13 cellular contexts compared by ENCODE assay signal in the genomic region with DNA sequence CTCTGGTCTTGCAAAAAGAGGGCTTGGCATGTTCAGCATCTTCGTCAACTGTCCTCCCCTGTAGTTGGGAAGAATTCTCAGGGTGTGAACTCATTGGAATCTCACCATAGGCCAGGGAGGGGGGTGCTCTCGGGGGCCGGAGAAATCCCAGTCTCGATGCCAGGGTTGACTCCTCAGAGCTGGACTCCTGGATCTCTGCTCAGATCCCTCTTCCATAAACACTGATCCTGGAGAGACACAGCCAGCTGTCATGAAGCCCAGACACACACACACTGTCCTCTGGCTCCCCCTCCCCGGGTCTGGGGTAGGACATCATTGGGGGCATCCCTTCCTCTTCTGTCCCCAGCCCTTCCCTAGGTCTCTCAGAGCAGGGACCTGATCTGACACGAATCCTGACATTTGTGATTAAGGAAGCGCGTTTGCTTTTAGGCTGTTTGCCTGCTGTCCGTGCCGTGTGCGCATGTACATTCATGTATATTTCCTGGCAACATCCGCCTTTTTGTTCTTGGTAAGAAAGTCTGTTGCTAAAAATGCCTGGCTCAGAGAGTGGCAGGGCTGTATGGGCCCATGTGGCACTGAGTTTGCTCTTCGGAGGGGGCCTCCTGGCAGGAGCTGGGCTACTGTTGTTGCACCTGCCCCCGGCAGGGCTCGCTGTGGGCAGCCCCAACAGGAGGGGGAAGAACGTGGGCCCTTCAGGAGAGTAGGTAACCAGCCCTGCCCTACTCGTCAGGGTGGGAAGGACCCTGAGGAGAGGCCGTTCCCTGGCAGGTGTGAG. TPM values are rescaled to one million over a fixed set of nuclear protein-coding genes. Genes with fewer than 3 reads are reported as not detected.
DNase-seq lines count a peak whose midpoint lies in the region; ATAC-seq and TF ChIP-seq lines count a peak whose summit lies in the region.
"Had no signal": no experiment of that assay in that cellular context is flagged by ENCODE, and none has a peak within 500 bp of the region (broad histone marks: within the 10 kb centered on the region; RNA-seq: fewer than 3 reads in every experiment).

No MANE protein-coding gene starts in this region.

- H3K4me1 Mint-ChIP-seq in WTC11, result peaks cover 24% of the 10 kb centered on the region
- H3K4me1 Mint-ChIP-seq in stimulated activated effector memory CD8-positive, alpha-beta T cell treated with anti-CD3 and anti-CD28 coated beads, Interleukin-12 subunit alpha, Interleukin-12 subunit beta, amount 100 ng/mL, for 72 hours, result peaks cover 8% of the 10 kb centered on the region

- peak; percentile 45 for DNase-seq in activated CD4-positive, alpha-beta T cell treated with anti-CD3 and anti-CD28 coated beads for 48 hours
- no peak for DNase-seq in activated CD4-positive, alpha-beta T cell treated with anti-CD3 and anti-CD28 coated beads, Interleukin-2, amount 50 U/mL, for 48 hours
- DNase-seq in WTC11 (ENCODE audit: low spot score), result no peak
- DNase-seq in epithelial cell of esophagus (ENCODE audit: low read depth), result peak; percentile 36
- no peak for DNase-seq in stimulated activated effector memory CD8-positive, alpha-beta T cell treated with anti-CD3 and anti-CD28 coated beads, Interleukin-12 subunit alpha, Interleukin-12 subunit beta, amount 100 ng/mL, for 72 hours (ENCODE audit: low spot score in 2 of 2)
- no peak for DNase-seq in HPDE6-E6E7 (ENCODE audit: extremely low spot score)
- DNase-seq in NCI-H1092 (lab: John Stamatoyannopoulos, UW), result no peak
- DNase-seq in T-helper 1 cell, result no peak
- DNase-seq: ACHN; activated CD4-positive, CD25-positive, alpha-beta regulatory T cell treated with anti-CD3 and anti-CD28 coated beads, Interleukin-2, amount 50 U/mL, for 72 hours; lower lobe of right lung; NCI-H187 had no signal

- POLR2A ChIA-PET in WTC11 (lab: Charles Lee), result no interaction called here

- TF ChIP-seq CTCF in WTC11 (IDR thresholded peaks at IDR 0.05), result no peak
- peak; percentile 26 for TF ChIP-seq CTCF in epithelial cell of esophagus (IDR thresholded peaks at IDR 0.05; ENCODE audit: insufficient read depth, low read depth, low read length, missing control alignments)

- H3K27ac Mint-ChIP-seq in WTC11, result peak overlapping the region; percentile 18; the same call in 1 of the 2 replicates
- peak overlapping the region; percentile 34 for H3K27ac Mint-ChIP-seq in stimulated activated effector memory CD8-positive, alpha-beta T cell treated with anti-CD3 and anti-CD28 coated beads, Interleukin-12 subunit alpha, Interleukin-12 subunit beta, amount 100 ng/mL, for 72 hours

- no peaks in the 10 kb centered on the region for H3K9me3 Mint-ChIP-seq in WTC11
- no peaks in the 10 kb centered on the region for H3K9me3 Mint-ChIP-seq in stimulated activated effector memory CD8-positive, alpha-beta T cell treated with anti-CD3 and anti-CD28 coated beads, Interleukin-12 subunit alpha, Interleukin-12 subunit beta, amount 100 ng/mL, for 72 hours

- H3K27me3 Mint-ChIP-seq in WTC11 (ENCODE audit: low read depth), result no peaks in the 10 kb centered on the region

- no peak overlapping the region for H3K4me3 ChIP-seq in epithelial cell of esophagus (ENCODE audit: low read length)
- H3K4me3 ChIP-seq: breast epithelium, lower lobe of right lung had no signal

- H3K4me3 Mint-ChIP-seq in WTC11, result no peak overlapping the region
- H3K4me3 Mint-ChIP-seq in stimulated activated effector memory CD8-positive, alpha-beta T cell treated with anti-CD3 and anti-CD28 coated beads, Interleukin-12 subunit alpha, Interleukin-12 subunit beta, amount 100 ng/mL, for 72 hours, result no peak overlapping the region

- ATAC-seq in WTC11, result no peak; the same call in 1 of the 2 replicates
- ATAC-seq in stimulated activated effector memory CD8-positive, alpha-beta T cell treated with anti-CD3 and anti-CD28 coated beads, Interleukin-12 subunit alpha, Interleukin-12 subunit beta, amount 100 ng/mL, for 72 hours, result no peak
- ATAC-seq: lower lobe of right lung had no signal

- no peaks in the 10 kb centered on the region for H3K36me3 Mint-ChIP-seq in WTC11
- no peaks in the 10 kb centered on the region for H3K36me3 Mint-ChIP-seq in stimulated activated effector memory CD8-positive, alpha-beta T cell treated with anti-CD3 and anti-CD28 coated beads, Interleukin-12 subunit alpha, Interleukin-12 subunit beta, amount 100 ng/mL, for 72 hours

- CTCF ChIA-PET in WTC11 (lab: Charles Lee), result interaction anchor here (1.1 kb wide), 1 partner anchor 19 kb away, joined by 3 read pairs; no protein-coding TSS in a partner anchor

TF ChIP-seq in WTC11, 78 proteins besides CTCF, POLR2A, EP300 and RAD21 (continues in another document):
- no peak for TF ChIP-seq ATF3 (CRISPR knock-in tag; conservative IDR thresholded peaks at IDR 0.05)
- no peak for TF ChIP-seq ERG (CRISPR knock-in tag; IDR thresholded peaks at IDR 0.05)
- no peak for TF ChIP-seq FOXJ3 (CRISPR knock-in tag; IDR thresholded peaks at IDR 0.05; ENCODE audit: borderline replicate concordance)
- TF ChIP-seq PRRX2 (CRISPR knock-in tag; IDR thresholded peaks at IDR 0.05), result no peak
- TF ChIP-seq, protein P1, sequence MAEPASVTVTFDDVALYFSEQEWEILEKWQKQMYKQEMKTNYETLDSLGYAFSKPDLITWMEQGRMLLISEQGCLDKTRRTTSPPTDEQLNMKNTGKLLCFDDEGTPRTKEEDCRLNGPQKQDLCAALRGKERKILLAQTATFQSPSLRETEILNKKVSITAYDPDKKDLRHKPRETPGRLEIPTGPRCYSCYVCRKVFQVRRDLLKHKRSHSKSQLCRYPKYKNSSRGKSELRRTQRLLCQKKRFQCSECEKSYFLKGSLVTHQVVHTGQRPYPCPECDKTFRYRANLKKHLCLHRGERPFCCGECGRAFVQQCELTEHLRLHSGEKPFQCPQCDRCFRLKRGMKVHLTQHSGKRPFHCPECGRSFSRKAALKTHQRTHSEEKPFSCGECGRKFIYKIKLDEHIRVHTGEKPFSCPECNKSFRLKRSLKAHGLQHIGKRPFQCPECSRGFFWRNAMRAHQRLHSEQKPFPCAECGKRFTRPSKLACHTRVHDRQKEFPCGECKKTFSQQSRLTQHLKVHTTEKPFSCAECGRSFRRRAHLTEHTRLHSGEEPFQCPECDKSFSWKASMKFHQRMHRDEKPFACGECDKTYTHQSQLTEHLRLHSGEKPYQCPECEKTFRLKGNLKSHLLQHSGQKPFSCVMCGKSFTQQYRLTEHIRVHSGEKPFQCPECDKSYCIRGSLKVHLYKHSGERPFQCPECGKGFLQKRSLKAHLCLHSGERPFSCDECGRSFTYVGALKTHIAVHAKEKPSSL (CRISPR knock-in tag; conservative IDR thresholded peaks at IDR 0.05), result no peak
- TF ChIP-seq, protein P2, sequence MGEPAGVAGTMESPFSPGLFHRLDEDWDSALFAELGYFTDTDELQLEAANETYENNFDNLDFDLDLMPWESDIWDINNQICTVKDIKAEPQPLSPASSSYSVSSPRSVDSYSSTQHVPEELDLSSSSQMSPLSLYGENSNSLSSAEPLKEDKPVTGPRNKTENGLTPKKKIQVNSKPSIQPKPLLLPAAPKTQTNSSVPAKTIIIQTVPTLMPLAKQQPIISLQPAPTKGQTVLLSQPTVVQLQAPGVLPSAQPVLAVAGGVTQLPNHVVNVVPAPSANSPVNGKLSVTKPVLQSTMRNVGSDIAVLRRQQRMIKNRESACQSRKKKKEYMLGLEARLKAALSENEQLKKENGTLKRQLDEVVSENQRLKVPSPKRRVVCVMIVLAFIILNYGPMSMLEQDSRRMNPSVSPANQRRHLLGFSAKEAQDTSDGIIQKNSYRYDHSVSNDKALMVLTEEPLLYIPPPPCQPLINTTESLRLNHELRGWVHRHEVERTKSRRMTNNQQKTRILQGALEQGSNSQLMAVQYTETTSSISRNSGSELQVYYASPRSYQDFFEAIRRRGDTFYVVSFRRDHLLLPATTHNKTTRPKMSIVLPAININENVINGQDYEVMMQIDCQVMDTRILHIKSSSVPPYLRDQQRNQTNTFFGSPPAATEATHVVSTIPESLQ (CRISPR knock-in tag; IDR thresholded peaks at IDR 0.05), result no peak
- TF ChIP-seq, protein P3, sequence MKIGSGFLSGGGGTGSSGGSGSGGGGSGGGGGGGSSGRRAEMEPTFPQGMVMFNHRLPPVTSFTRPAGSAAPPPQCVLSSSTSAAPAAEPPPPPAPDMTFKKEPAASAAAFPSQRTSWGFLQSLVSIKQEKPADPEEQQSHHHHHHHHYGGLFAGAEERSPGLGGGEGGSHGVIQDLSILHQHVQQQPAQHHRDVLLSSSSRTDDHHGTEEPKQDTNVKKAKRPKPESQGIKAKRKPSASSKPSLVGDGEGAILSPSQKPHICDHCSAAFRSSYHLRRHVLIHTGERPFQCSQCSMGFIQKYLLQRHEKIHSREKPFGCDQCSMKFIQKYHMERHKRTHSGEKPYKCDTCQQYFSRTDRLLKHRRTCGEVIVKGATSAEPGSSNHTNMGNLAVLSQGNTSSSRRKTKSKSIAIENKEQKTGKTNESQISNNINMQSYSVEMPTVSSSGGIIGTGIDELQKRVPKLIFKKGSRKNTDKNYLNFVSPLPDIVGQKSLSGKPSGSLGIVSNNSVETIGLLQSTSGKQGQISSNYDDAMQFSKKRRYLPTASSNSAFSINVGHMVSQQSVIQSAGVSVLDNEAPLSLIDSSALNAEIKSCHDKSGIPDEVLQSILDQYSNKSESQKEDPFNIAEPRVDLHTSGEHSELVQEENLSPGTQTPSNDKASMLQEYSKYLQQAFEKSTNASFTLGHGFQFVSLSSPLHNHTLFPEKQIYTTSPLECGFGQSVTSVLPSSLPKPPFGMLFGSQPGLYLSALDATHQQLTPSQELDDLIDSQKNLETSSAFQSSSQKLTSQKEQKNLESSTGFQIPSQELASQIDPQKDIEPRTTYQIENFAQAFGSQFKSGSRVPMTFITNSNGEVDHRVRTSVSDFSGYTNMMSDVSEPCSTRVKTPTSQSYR (CRISPR knock-in tag; IDR thresholded peaks at IDR 0.05), result no peak
- no peak for TF ChIP-seq HMGA2 (CRISPR knock-in tag; IDR thresholded peaks at IDR 0.05)
- no peak for TF ChIP-seq SMAD3 (CRISPR knock-in tag; IDR thresholded peaks at IDR 0.05; ENCODE audit: borderline replicate concordance)
- TF ChIP-seq MXD4 (CRISPR knock-in tag; IDR thresholded peaks at IDR 0.05; ENCODE audit: borderline replicate concordance), result no peak
- TF ChIP-seq ESRRA (CRISPR knock-in tag; IDR thresholded peaks at IDR 0.05; ENCODE audit: borderline replicate concordance), result no peak

RNA-seq across cellular contexts. Expression of gene SELENON, which starts 45.4 kb away (rescaled TPM):
- 80.2 to 99.6 TPM (median 96.0 TPM) in 3 replicates for total RNA-seq in WTC11 (2021)

Comparison
In these comparisons a context has a peak if more than half of its experiments do, and no peak if none do; other contexts are left out.
1. DNase-seq: peak in activated CD4-positive, alpha-beta T cell treated with anti-CD3 and anti-CD28 coated beads for 48 hours (single experiment) and epithelial cell of esophagus (single experiment); none in activated CD4-positive, alpha-beta T cell treated with anti-CD3 and anti-CD28 coated beads, Interleukin-2, amount 50 U/mL, for 48 hours (0 of 2), WTC11 (single experiment), stimulated activated effector memory CD8-positive, alpha-beta T cell treated with anti-CD3 and anti-CD28 coated beads, Interleukin-12 subunit alpha, Interleukin-12 subunit beta, amount 100 ng/mL, for 72 hours (0 of 2), HPDE6-E6E7 (single experiment), NCI-H1092 (single experiment) and T-helper 1 cell (0 of 5).